In the genomic region with DNA sequence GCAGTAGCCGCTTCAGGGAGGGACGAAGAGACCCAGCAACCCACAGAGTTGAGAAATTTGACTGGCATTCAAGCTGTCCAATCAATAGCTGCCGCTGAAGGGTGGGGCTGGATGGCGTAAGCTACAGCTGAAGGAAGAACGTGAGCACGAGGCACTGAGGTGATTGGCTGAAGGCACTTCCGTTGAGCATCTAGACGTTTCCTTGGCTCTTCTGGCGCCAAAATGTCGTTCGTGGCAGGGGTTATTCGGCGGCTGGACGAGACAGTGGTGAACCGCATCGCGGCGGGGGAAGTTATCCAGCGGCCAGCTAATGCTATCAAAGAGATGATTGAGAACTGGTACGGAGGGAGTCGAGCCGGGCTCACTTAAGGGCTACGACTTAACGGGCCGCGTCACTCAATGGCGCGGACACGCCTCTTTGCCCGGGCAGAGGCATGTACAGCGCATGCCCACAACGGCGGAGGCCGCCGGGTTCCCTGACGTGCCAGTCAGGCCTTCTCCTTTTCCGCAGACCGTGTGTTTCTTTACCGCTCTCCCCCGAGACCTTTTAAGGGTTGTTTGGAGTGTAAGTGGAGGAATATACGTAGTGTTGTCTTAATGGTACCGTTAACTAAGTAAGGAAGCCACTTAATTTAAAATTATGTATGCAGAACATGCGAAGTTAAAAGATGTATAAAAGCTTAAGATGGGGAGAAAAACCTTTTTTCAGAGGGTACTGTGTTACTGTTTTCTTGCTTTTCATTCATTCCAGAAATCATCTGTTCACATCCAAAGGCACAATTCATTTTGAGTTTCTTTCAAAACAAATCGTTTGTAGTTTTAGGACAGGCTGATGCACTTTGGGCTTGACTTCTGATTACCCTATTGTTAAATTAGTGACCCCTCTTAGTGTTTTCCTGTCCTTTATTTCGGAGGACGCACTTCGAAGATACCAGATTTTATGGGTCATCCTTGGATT, we compare ENCODE assay signal across 8 cellular contexts. TPM values are rescaled to one million over a fixed set of nuclear protein-coding genes. Genes with fewer than 3 reads are reported as not detected.
DNase-seq lines count a peak whose midpoint lies in the region; ATAC-seq and TF ChIP-seq lines count a peak whose summit lies in the region.

A gene (plus strand): TSS at position 193 of the 958 bp plus-strand sequence. CDS start 30 bp downstream, at position 223.

- H3K4me2 ChIP-seq in OCI-LY3 (ENCODE audit: low read length), result peak within 1 kb of the TSS; percentile 95

- peak within 1 kb of the TSS; percentile 78 for H2AFZ ChIP-seq in OCI-LY3 (ENCODE audit: low read depth, low read length)

- no peaks in the 10 kb centered on the region for H3K9me3 ChIP-seq in OCI-LY3 (ENCODE audit: insufficient read depth, low read length)
- H3K9me3 ChIP-seq in heart right ventricle, result no peaks in the 10 kb centered on the region
- no peaks in the 10 kb centered on the region for H3K9me3 ChIP-seq in aorta (ENCODE audit: control insufficient read depth, low read length)

- DNase-seq in HFFc6 (peak; percentile 100), heart right ventricle (peak; percentile 95 to 100), pulmonary artery endothelial cell (ENCODE audit: low read depth, low spot score) (peak; percentile 100), aorta (peak; percentile 97 to 98)
- peak; percentile 93 for DNase-seq in activated naive CD8-positive, alpha-beta T cell treated with anti-CD3 and anti-CD28 coated beads, Interleukin-2, amount 10 ng/mL, durations not matched to agents 7 days and 5 days
- no peak for DNase-seq in effector CD8-positive, alpha-beta T cell (lab: John Stamatoyannopoulos, UW)

- peaks cover 33% of the 10 kb centered on the region for H3K4me1 Mint-ChIP-seq in HFFc6 (ENCODE audit: low read depth)
- H3K4me1 Mint-ChIP-seq in activated naive CD8-positive, alpha-beta T cell treated with anti-CD3 and anti-CD28 coated beads, Interleukin-2, amount 10 ng/mL, durations not matched to agents 7 days and 5 days, result peaks cover 38% of the 10 kb centered on the region

- ATAC-seq in activated naive CD8-positive, alpha-beta T cell treated with anti-CD3 and anti-CD28 coated beads, Interleukin-2, amount 10 ng/mL, durations not matched to agents 7 days and 5 days (ENCODE audit: low read depth), result peak; percentile 84
- ATAC-seq in heart right ventricle (peak; percentile 95 to 97 (median 96)), aorta (ENCODE audit: low FRiP score) (peak; percentile 98)

- H3K4me3 Mint-ChIP-seq in HFFc6, result no peak within 1 kb of the TSS
- H3K4me3 Mint-ChIP-seq in activated naive CD8-positive, alpha-beta T cell treated with anti-CD3 and anti-CD28 coated beads, Interleukin-2, amount 10 ng/mL, durations not matched to agents 7 days and 5 days, result no peak within 1 kb of the TSS

- H3K4me1 ChIP-seq in OCI-LY3 (ENCODE audit: low read length) (peaks cover 25% of the 10 kb centered on the region), heart right ventricle (peaks cover 2 to 64% (median 51%) of the 10 kb centered on the region in 9 donors), aorta (ENCODE audit: control insufficient read depth in 1 of 2, insufficient read depth in 2 of 2, low read length in 2 of 2) (no peaks in the 10 kb centered on the region)

- POLR2A ChIA-PET in activated naive CD8-positive, alpha-beta T cell treated with anti-CD3 and anti-CD28 coated beads, Interleukin-2, amount 10 ng/mL, durations not matched to agents 7 days and 5 days (lab: Charles Lee), result interaction anchor here (0.6 to 2.6 kb wide), 16 partner anchors 11 to 251 kb away, joined by 3 to 10 read pairs (median 4); no protein-coding TSS in a partner anchor

- WGBS in heart right ventricle, 2 donors, result 1% methylated on average over 47 of the region's 47 CpGs
- WGBS in aorta, 2 donors, result 1% methylated on average over 47 of the region's 47 CpGs

- H3K36me3 ChIP-seq in OCI-LY3 (replicated peaks; ENCODE audit: low read depth, low read length) (peaks cover 59% of the 10 kb centered on the region), heart right ventricle (peaks cover 0 to 59% (median 22%) of the 10 kb centered on the region in 9 donors), aorta (ENCODE audit: control insufficient read depth in 1 of 2, insufficient read depth in 2 of 2, low read length in 1 of 2) (peaks cover 0 to 2% of the 10 kb centered on the region in 2 donors)

- H3K27ac Mint-ChIP-seq in HFFc6, result no peak within 1 kb of the TSS
- H3K27ac Mint-ChIP-seq in activated naive CD8-positive, alpha-beta T cell treated with anti-CD3 and anti-CD28 coated beads, Interleukin-2, amount 10 ng/mL, durations not matched to agents 7 days and 5 days, result no peak within 1 kb of the TSS

- H3K4me3 ChIP-seq in GM08714 (ENCODE audit: low read length) (peak within 1 kb of the TSS; percentile 96), OCI-LY3 (ENCODE audit: low read length) (peak within 1 kb of the TSS; percentile 90), heart right ventricle (peak within 1 kb of the TSS; percentile 55 to 87 (median 72)), aorta (ENCODE audit: low read length in 2 of 2) (peak within 1 kb of the TSS; percentile 52 to 76)

- TF ChIP-seq CTCF in HFFc6 (IDR thresholded peaks at IDR 0.05) (no peak), OCI-LY3 (IDR thresholded peaks at IDR 0.05; ENCODE audit: low read depth, low read length) (no peak), heart right ventricle (IDR thresholded peaks at IDR 0.05) (no peak)

- H3K36me3 Mint-ChIP-seq in HFFc6 (ENCODE audit: low read depth), result peaks cover 39% of the 10 kb centered on the region
- H3K36me3 Mint-ChIP-seq in activated naive CD8-positive, alpha-beta T cell treated with anti-CD3 and anti-CD28 coated beads, Interleukin-2, amount 10 ng/mL, durations not matched to agents 7 days and 5 days, result peaks cover 35% of the 10 kb centered on the region

- H3K27me3 Mint-ChIP-seq in HFFc6 (ENCODE audit: insufficient read depth), result no peaks in the 10 kb centered on the region
- no peaks in the 10 kb centered on the region for H3K27me3 Mint-ChIP-seq in activated naive CD8-positive, alpha-beta T cell treated with anti-CD3 and anti-CD28 coated beads, Interleukin-2, amount 10 ng/mL, durations not matched to agents 7 days and 5 days

- H3K27me3 ChIP-seq in OCI-LY3 (ENCODE audit: low read depth, low read length) (no peaks in the 10 kb centered on the region), heart right ventricle (no peaks in the 10 kb centered on the region), aorta (ENCODE audit: control insufficient read depth in 1 of 2, insufficient read depth in 2 of 2, low read length in 1 of 2) (no peaks in the 10 kb centered on the region)

- peak within 1 kb of the TSS; percentile 93 for H3K9ac ChIP-seq in OCI-LY3 (ENCODE audit: low read length)

- peaks cover 84% of the 10 kb centered on the region for H3K79me2 ChIP-seq in OCI-LY3 (ENCODE audit: low read length)

- H3K9me3 Mint-ChIP-seq in HFFc6, result no peaks in the 10 kb centered on the region
- H3K9me3 Mint-ChIP-seq in activated naive CD8-positive, alpha-beta T cell treated with anti-CD3 and anti-CD28 coated beads, Interleukin-2, amount 10 ng/mL, durations not matched to agents 7 days and 5 days, result no peaks in the 10 kb centered on the region

- peaks cover 16% of the 10 kb centered on the region for H4K20me1 ChIP-seq in OCI-LY3 (ENCODE audit: insufficient read depth, low read length)

- H3K27ac ChIP-seq in OCI-LY3 (ENCODE audit: low read length), result peak within 1 kb of the TSS; percentile 88
- peak within 1 kb of the TSS; percentile 89 to 99 (median 98) for H3K27ac ChIP-seq in heart right ventricle
- peak within 1 kb of the TSS; percentile 88 to 96 for H3K27ac ChIP-seq in aorta (ENCODE audit: low read depth in 1 of 2, low read length in 2 of 2)

- intact Hi-C loops in heart right ventricle (cut with DNase I), result loop anchor here in 3 of 10 donors (2.0 to 10.0 kb wide), 4 partner anchors 21 to 221 kb away; a partner anchor contains a TSS
- intact Hi-C loops in aorta (cut with DNase I), result no loop called here

RNA-seq across cellular contexts. Expression of the gene that starts here (rescaled TPM):
- 10 to 100 TPM; 28.7 to 38.3 (median 35.1) TPM for total RNA-seq in HFFc6 (2021; fragmentation: NEBNext Ultra II Directional; extraction: Animal tissue kit (Norgen Biotek cat#: 25700))
- total RNA-seq in activated naive CD8-positive, alpha-beta T cell treated with anti-CD3 and anti-CD28 coated beads, Interleukin-2, amount 10 ng/mL, durations not matched to agents 7 days and 5 days, result 10 to 100 TPM; 52.3 to 54.0 TPM
- total RNA-seq in heart right ventricle (10 to 100 TPM; 48.8 to 61.7 (median 52.5) TPM), pulmonary artery endothelial cell (32.5 and 45.7 TPM in 2 replicates), aorta (10 to 100 TPM; 26.0 to 28.0 TPM)
- polyA plus RNA-seq in heart right ventricle (10 to 100 TPM; 26.0 to 29.5 TPM), aorta (10 to 100 TPM; 19.5 to 21.9 TPM)
